Comparison of ENCODE assay signal across 16 cellular contexts in the genomic region with DNA sequence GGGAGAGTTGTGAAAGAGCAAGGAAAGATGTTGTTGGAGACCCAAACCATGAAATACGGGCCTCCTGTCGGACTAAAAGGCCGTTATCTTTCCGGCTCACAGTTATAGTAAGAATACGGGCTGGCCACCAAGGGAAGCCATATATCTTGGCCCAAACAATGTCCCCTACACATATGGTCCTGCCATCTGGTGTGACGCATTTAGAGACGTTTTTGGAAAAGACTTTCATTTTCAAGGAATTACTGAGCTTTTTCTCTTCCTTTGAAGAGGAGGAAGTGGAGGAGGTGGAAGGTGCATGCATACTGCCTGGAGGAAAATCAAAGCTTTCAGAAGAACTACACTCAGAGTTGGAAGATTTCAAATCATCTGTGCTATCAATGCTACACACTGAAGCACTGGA. TPM values are rescaled to one million over a fixed set of nuclear protein-coding genes. Genes with fewer than 3 reads are reported as not detected.
DNase-seq lines count a peak whose midpoint lies in the region; ATAC-seq and TF ChIP-seq lines count a peak whose summit lies in the region.
"Had no signal": no experiment of that assay in that cellular context is flagged by ENCODE, and none has a peak within 500 bp of the region (broad histone marks: within the 10 kb centered on the region; RNA-seq: fewer than 3 reads in every experiment).

No MANE protein-coding gene starts in this region.

- in situ Hi-C loops in G401 (cut with HindIII; ENCODE audit: low sequenced_read_pairs), result no loop called here

- H3K27ac ChIP-seq in OCI-LY3 (ENCODE audit: low read length), result peak overlapping the region; percentile 63
- no peak overlapping the region for H3K27ac ChIP-seq in prostate gland

- no peak for TF ChIP-seq POLR2A in prostate gland (IDR thresholded peaks at IDR 0.05)

- H4K20me1 ChIP-seq in OCI-LY3 (ENCODE audit: insufficient read depth, low read length), result peaks cover 13% of the 10 kb centered on the region

- intact Hi-C loops in prostate gland (cut with DNase I), result no loop called here
- intact Hi-C loops in left ventricle myocardium superior (cut with micrococcal nuclease), result no loop called here

- H3K27me3 ChIP-seq in OCI-LY3 (ENCODE audit: low read depth, low read length) (no peaks in the 10 kb centered on the region), prostate gland (replicated peaks; ENCODE audit: insufficient read depth) (no peaks in the 10 kb centered on the region)

- H3K79me2 ChIP-seq in OCI-LY3 (ENCODE audit: low read length), result no peaks in the 10 kb centered on the region

- H2AFZ ChIP-seq in OCI-LY3 (ENCODE audit: low read depth, low read length), result no peak overlapping the region

- peak overlapping the region; percentile 76 for H3K4me2 ChIP-seq in OCI-LY3 (ENCODE audit: low read length)

- H3K4me3 ChIP-seq in OCI-LY3 (ENCODE audit: low read length), result peak overlapping the region; percentile 57
- no peak overlapping the region for H3K4me3 ChIP-seq in prostate gland
- H3K4me3 ChIP-seq: HAP-1 had no signal

- peaks cover 39% of the 10 kb centered on the region for H3K4me1 ChIP-seq in OCI-LY3 (ENCODE audit: low read length)
- no peaks in the 10 kb centered on the region for H3K4me1 ChIP-seq in prostate gland (replicated peaks)
- H3K4me1 ChIP-seq: HAP-1 had no signal

- ATAC-seq in GM19351 (IDR thresholded peaks at IDR 0.05; ENCODE audit: unreplicated experiment) (peak; percentile 10), HG02759 (IDR thresholded peaks at IDR 0.05; ENCODE audit: unreplicated experiment) (no peak), left ventricle myocardium superior (no peak)

- 86% methylated on average over 7 of the region's 7 CpGs for WGBS in prostate gland

- H3K36me3 ChIP-seq in OCI-LY3 (replicated peaks; ENCODE audit: low read depth, low read length) (peaks cover 18% of the 10 kb centered on the region), prostate gland (no peaks in the 10 kb centered on the region)

- no peak overlapping the region for H3K9ac ChIP-seq in OCI-LY3 (ENCODE audit: low read length)

- DNase-seq in G401 (ENCODE audit: low spot score) (peak; percentile 77), inferior parietal cortex (ENCODE audit: extremely low spot score) (peak; percentile 56), prostate gland (ENCODE audit: low spot score) (no peak), AG08395 (ENCODE audit: low spot score) (no peak), left ventricle myocardium superior (no peak)
- DNase-seq: AML-193; CD4-positive, alpha-beta memory T cell; DND-41; GF-D8; NCI-H1436 treated with DMSO at 0.1 percent for 48 hours; NCI-H2081 treated with DMSO at 0.1 percent for 48 hours; SIG-M5 had no signal

- H3K9me3 ChIP-seq in OCI-LY3 (ENCODE audit: insufficient read depth, low read length) (no peaks in the 10 kb centered on the region), prostate gland (no peaks in the 10 kb centered on the region)
- H3K9me3 ChIP-seq: HAP-1 had no signal

- TF ChIP-seq CTCF in OCI-LY3 (IDR thresholded peaks at IDR 0.05; ENCODE audit: low read depth, low read length), result no peak
- no peak for TF ChIP-seq CTCF in prostate gland (IDR thresholded peaks at IDR 0.05)

RNA-seq across cellular contexts. Expression of a gene that starts 26.7 kb away (rescaled TPM):
- 49.5 and 82.4 TPM in 2 replicates for total RNA-seq in G401 (2014; rRNA removed; shearing (Covaris generic))
- total RNA-seq in prostate gland (10 to 100 TPM; 41.1 to 72.5 TPM), left ventricle myocardium superior (11.4 TPM)

Comparison
In these comparisons a context has a peak if more than half of its experiments do, and no peak if none do; other contexts are left out.
1. DNase-seq: peak in G401 (single experiment) and inferior parietal cortex (single experiment); none in prostate gland (single experiment), AG08395 (single experiment) and left ventricle myocardium superior (single experiment).